18 cellular contexts compared by ENCODE assay signal in the genomic region with DNA sequence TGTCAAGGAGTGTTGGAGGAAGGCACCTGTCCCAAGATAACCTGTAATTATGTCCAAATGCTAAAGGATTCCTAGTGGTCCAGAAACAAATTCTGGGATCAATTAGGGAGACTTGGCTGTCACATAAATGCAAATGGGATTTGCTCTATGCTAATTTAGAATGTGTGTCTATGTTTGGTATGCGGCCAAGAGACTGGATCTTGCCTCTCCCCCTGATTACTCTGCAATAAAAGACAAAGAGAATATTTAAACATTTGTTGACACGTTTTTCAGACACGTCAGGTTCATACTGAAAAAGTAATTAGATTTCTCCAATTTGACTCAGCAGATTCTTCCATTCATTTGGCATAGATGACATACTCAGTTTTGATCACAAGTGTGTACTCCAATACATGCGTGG. TPM values are rescaled to one million over a fixed set of nuclear protein-coding genes. Genes with fewer than 3 reads are reported as not detected.
DNase-seq lines count a peak whose midpoint lies in the region; ATAC-seq and TF ChIP-seq lines count a peak whose summit lies in the region.
"Had no signal": no experiment of that assay in that cellular context is flagged by ENCODE, and none has a peak within 500 bp of the region (broad histone marks: within the 10 kb centered on the region; RNA-seq: fewer than 3 reads in every experiment).

No MANE protein-coding gene starts in this region.

- H3K27me3 Mint-ChIP-seq in nephron progenitor cell (ENCODE audit: low read depth, poor library complexity), result no peaks in the 10 kb centered on the region
- H3K27me3 Mint-ChIP-seq in activated CD8-positive, alpha-beta T cell treated with anti-CD3 and anti-CD28 coated beads for 36 hours, result peaks cover 41% of the 10 kb centered on the region

- CTCF ChIA-PET in A673 (lab: Charles Lee), result no interaction called here
- CTCF ChIA-PET in activated CD8-positive, alpha-beta T cell treated with anti-CD3 and anti-CD28 coated beads for 36 hours (lab: Charles Lee), result no interaction called here

- no peaks in the 10 kb centered on the region for H3K36me3 ChIP-seq in A673 (ENCODE audit: insufficient read depth, low read length, poor library complexity, severe bottlenecking)

- DNase-seq in A673 (ENCODE audit: low spot score) (peak; percentile 64), NCI-H1048 (lab: John Stamatoyannopoulos, UW) (peak; percentile 25), astrocyte of the hippocampus (ENCODE audit: low read depth, low spot score) (peak; percentile 28), nephron progenitor cell (no peak), SW 1271 (lab: John Stamatoyannopoulos, UW) (no peak), CD1c-positive myeloid dendritic cell (ENCODE audit: extremely low spot score) (no peak)
- no peak for DNase-seq in activated CD8-positive, alpha-beta T cell treated with anti-CD3 and anti-CD28 coated beads for 36 hours
- DNase-seq: AML-193, GM23248, NCI-H1105 treated with DMSO at 0.1 percent for 48 hours, NCI-H1694, NCI-H2081 treated with DMSO at 0.1 percent for 48 hours had no signal

- H3K4me1 Mint-ChIP-seq in nephron progenitor cell, result peaks cover 40% of the 10 kb centered on the region
- no peaks in the 10 kb centered on the region for H3K4me1 Mint-ChIP-seq in activated CD8-positive, alpha-beta T cell treated with anti-CD3 and anti-CD28 coated beads for 36 hours (ENCODE audit: low read depth)

- no peaks in the 10 kb centered on the region for H3K27me3 ChIP-seq in A673 (replicated peaks; ENCODE audit: insufficient read depth, low read depth, low read length, poor library complexity)

- BruUV-seq in A673 (replicated peaks; lab: Mats Ljungman, UMichigan), result no TSS peak

- POLR2A ChIA-PET in A673 (lab: Charles Lee; ENCODE audit: low non-redundant PET), result no interaction called here
- POLR2A ChIA-PET in activated CD8-positive, alpha-beta T cell treated with anti-CD3 and anti-CD28 coated beads for 36 hours (lab: Charles Lee), result no interaction called here

- peak overlapping the region; percentile 63 for H3K27ac ChIP-seq in A673 (ENCODE audit: low read depth, low read length, poor library complexity, severe bottlenecking)
- H3K27ac ChIP-seq: C4-2B, GM23248 had no signal

- intact Hi-C loops in A673 (cut with micrococcal nuclease; ENCODE audit: unreplicated experiment), result no loop called here
- intact Hi-C loops in activated CD8-positive, alpha-beta T cell treated with anti-CD3 and anti-CD28 coated beads for 36 hours (cut with micrococcal nuclease), result no loop called here

- no peak for ATAC-seq in GM21576 (IDR thresholded peaks at IDR 0.05; ENCODE audit: unreplicated experiment)
- ATAC-seq in activated CD8-positive, alpha-beta T cell treated with anti-CD3 and anti-CD28 coated beads for 36 hours, result no peak
- ATAC-seq: HCT116, K562, Right ventricle myocardium inferior had no signal

- H3K4me3 ChIP-seq in A673 (ENCODE audit: low read depth, low read length, poor library complexity, severe bottlenecking), result peak overlapping the region; percentile 10
- H3K4me3 ChIP-seq: GM23248, K562 had no signal

- H3K9me3 Mint-ChIP-seq in nephron progenitor cell, result peaks cover 3% of the 10 kb centered on the region
- H3K9me3 Mint-ChIP-seq in activated CD8-positive, alpha-beta T cell treated with anti-CD3 and anti-CD28 coated beads for 36 hours, result no peaks in the 10 kb centered on the region

- H3K9me3 ChIP-seq in A673 (ENCODE audit: low read depth, low read length, poor library complexity, severe bottlenecking), result no peaks in the 10 kb centered on the region

- TF ChIP-seq CTCF in A673 (conservative IDR thresholded peaks at IDR 0.05; ENCODE audit: low read depth, low read length), result no peak
- TF ChIP-seq CTCF in nephron progenitor cell (IDR thresholded peaks at IDR 0.05), result no peak
- no peak for TF ChIP-seq CTCF in activated CD8-positive, alpha-beta T cell treated with anti-CD3 and anti-CD28 coated beads for 36 hours (IDR thresholded peaks at IDR 0.05)

- peak overlapping the region; percentile 13 for H3K27ac Mint-ChIP-seq in nephron progenitor cell
- H3K27ac Mint-ChIP-seq in activated CD8-positive, alpha-beta T cell treated with anti-CD3 and anti-CD28 coated beads for 36 hours, result no peak overlapping the region

- H3K4me1 ChIP-seq in A673 (ENCODE audit: insufficient read depth, low read length, poor library complexity, severe bottlenecking), result peaks cover 67% of the 10 kb centered on the region

- no peak overlapping the region for H3K4me3 Mint-ChIP-seq in nephron progenitor cell
- H3K4me3 Mint-ChIP-seq in activated CD8-positive, alpha-beta T cell treated with anti-CD3 and anti-CD28 coated beads for 36 hours, result no peak overlapping the region

- peaks cover 40% of the 10 kb centered on the region for H3K36me3 Mint-ChIP-seq in nephron progenitor cell (ENCODE audit: low read depth)
- H3K36me3 Mint-ChIP-seq in activated CD8-positive, alpha-beta T cell treated with anti-CD3 and anti-CD28 coated beads for 36 hours (ENCODE audit: low read depth), result no peaks in the 10 kb centered on the region

RNA-seq across cellular contexts. Expression of a gene that starts 7.5 kb away (rescaled TPM):
- total RNA-seq in A673 (2021), result 160 and 181 TPM in 2 replicates
- total RNA-seq in activated CD8-positive, alpha-beta T cell treated with anti-CD3 and anti-CD28 coated beads for 36 hours, result under 1 TPM; 0.05 to 0.09 TPM

RNA-seq across cellular contexts. Expression of a gene that starts 46.1 kb away (rescaled TPM):
- total RNA-seq in A673 (2021), result not detected in 2 replicates
- not detected for total RNA-seq in activated CD8-positive, alpha-beta T cell treated with anti-CD3 and anti-CD28 coated beads for 36 hours
- total RNA-seq: GM23248, K562, Right ventricle myocardium inferior, SK-MEL-5 had no signal

Comparison
In these comparisons a context has a peak if more than half of its experiments do, and no peak if none do; other contexts are left out.
1. DNase-seq: peak in A673 (single experiment), NCI-H1048 (single experiment) and astrocyte of the hippocampus (single experiment); none in nephron progenitor cell (single experiment), SW 1271 (0 of 2), CD1c-positive myeloid dendritic cell (single experiment) and activated CD8-positive, alpha-beta T cell treated with anti-CD3 and anti-CD28 coated beads for 36 hours (single experiment).
2. RNA of a gene that starts 7.5 kb away (total RNA-seq): 160 to 181 TPM in A673; 0.05 to 0.09 TPM in activated CD8-positive, alpha-beta T cell treated with anti-CD3 and anti-CD28 coated beads for 36 hours; every median in the first group is over 100 times any median in the second.